In genomic region chr18:29512203-29512602, GRCh38 we compare ENCODE assay signal across 1 cellular context.
TF ChIP-seq lines count a peak whose summit lies in the region.

No MANE protein-coding gene starts in this region.

TF ChIP-seq in HepG2, 621 proteins besides CTCF, POLR2A, EP300 and RAD21 (continued from another document):
- TF ChIP-seq E2F2 (CRISPR knock-in tag; IDR thresholded peaks at IDR 0.05; ENCODE audit: borderline replicate concordance) (no peak), ZNF121 (CRISPR knock-in tag; IDR thresholded peaks at IDR 0.05) (no peak), PHB2 (IDR thresholded peaks at IDR 0.05; ENCODE audit: partially characterized antibody) (no peak)
